Comparison of ENCODE assay signal across 8 cellular contexts in genomic region chr2:7014201-7014640, GRCh38.
DNase-seq lines count a peak whose midpoint lies in the region; ATAC-seq, FAIRE-seq and TF ChIP-seq lines count a peak whose summit lies in the region.

No MANE protein-coding gene starts in this region.

- TF ChIP-seq CTCF in C4-2B (conservative IDR thresholded peaks at IDR 0.05) = peak; percentile 21; the same call in 1 of the 2 replicates

- peaks cover 34% of the 10 kb centered on the region for H3K4me1 Mint-ChIP-seq in activated T-helper 17 cell treated with anti-CD3 and anti-CD28 coated beads, Interleukin-2, amount 50 U/mL, for 72 hours

- no peaks in the 10 kb centered on the region for H3K9me3 Mint-ChIP-seq in activated T-helper 17 cell treated with anti-CD3 and anti-CD28 coated beads, Interleukin-2, amount 50 U/mL, for 72 hours

- H3K4me3 Mint-ChIP-seq in activated T-helper 17 cell treated with anti-CD3 and anti-CD28 coated beads, Interleukin-2, amount 50 U/mL, for 72 hours = no peak overlapping the region

- FAIRE-seq in GM19239 (lab: Jason Lieb, UNC) = peak; percentile 4

- peaks cover 35% of the 10 kb centered on the region for H3K36me3 Mint-ChIP-seq in activated T-helper 17 cell treated with anti-CD3 and anti-CD28 coated beads, Interleukin-2, amount 50 U/mL, for 72 hours (ENCODE audit: low read depth)

- DNase-seq in GM19239 (ENCODE audit: insufficient read length, low spot score) (no peak), NAMALWA (ENCODE audit: low spot score) (peak; percentile 67), islet precursor cell (peak; percentile 63), left lobe of liver (ENCODE audit: low spot score) (no peak)
- no peak for DNase-seq in activated effector memory CD4-positive, alpha-beta T cell treated with anti-CD3 and anti-CD28 coated beads, Interleukin-2, amount 50 U/mL, for 16 hours

- H3K27ac ChIP-seq in C4-2B = no peak overlapping the region

- H3K27ac Mint-ChIP-seq in activated T-helper 17 cell treated with anti-CD3 and anti-CD28 coated beads, Interleukin-2, amount 50 U/mL, for 72 hours = peak overlapping the region; percentile 61

- no peaks in the 10 kb centered on the region for H3K27me3 Mint-ChIP-seq in activated T-helper 17 cell treated with anti-CD3 and anti-CD28 coated beads, Interleukin-2, amount 50 U/mL, for 72 hours

- ATAC-seq in activated T-helper 17 cell treated with anti-CD3 and anti-CD28 coated beads, Interleukin-2, amount 50 U/mL, for 72 hours (replicated peaks) = no peak
- ATAC-seq in GM21529 (IDR thresholded peaks at IDR 0.05; ENCODE audit: unreplicated experiment) (no peak), left lobe of liver (no peak)

Comparison
In these comparisons a context has a peak if more than half of its experiments do, and no peak if none do; other contexts are left out.
1. DNase-seq: peak in NAMALWA (single experiment) and islet precursor cell (single experiment); none in GM19239 (single experiment), left lobe of liver (single experiment) and activated effector memory CD4-positive, alpha-beta T cell treated with anti-CD3 and anti-CD28 coated beads, Interleukin-2, amount 50 U/mL, for 16 hours (single experiment).